1 cellular context compared by ENCODE assay signal in the genomic region with DNA sequence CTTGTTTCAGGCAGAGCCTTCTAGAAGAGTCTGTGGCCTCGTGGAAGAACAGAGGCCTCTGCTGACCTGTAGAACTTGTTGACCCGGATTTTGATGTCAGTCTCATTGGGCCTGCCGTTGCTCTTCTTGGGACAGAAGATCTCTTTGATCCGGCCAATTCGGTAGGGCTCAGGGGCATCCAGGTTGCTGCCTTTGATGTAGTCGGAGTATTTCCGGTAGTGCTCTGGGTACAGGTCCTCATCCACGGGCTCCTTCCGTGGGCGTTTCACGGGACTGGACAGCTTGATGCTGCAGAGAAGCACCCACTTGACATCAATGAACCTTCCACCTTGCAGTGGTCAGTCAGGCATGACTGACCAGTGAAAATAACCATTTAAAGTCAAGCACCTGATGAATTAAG.
TF ChIP-seq lines count a peak whose summit lies in the region.

No MANE protein-coding gene starts in this region.

TF ChIP-seq in IMR-90, 13 proteins besides CTCF, POLR2A, EP300 and RAD21:
- TF ChIP-seq, protein P1, sequence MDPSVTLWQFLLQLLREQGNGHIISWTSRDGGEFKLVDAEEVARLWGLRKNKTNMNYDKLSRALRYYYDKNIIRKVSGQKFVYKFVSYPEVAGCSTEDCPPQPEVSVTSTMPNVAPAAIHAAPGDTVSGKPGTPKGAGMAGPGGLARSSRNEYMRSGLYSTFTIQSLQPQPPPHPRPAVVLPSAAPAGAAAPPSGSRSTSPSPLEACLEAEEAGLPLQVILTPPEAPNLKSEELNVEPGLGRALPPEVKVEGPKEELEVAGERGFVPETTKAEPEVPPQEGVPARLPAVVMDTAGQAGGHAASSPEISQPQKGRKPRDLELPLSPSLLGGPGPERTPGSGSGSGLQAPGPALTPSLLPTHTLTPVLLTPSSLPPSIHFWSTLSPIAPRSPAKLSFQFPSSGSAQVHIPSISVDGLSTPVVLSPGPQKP (IDR thresholded peaks at IDR 0.05; ENCODE audit: borderline replicate concordance, low read depth, low read length) = no peak
- TF ChIP-seq CHD1 (IDR thresholded peaks at IDR 0.05; ENCODE audit: low read depth, low read length) (no peak), NFE2L2 (IDR thresholded peaks at IDR 0.05; ENCODE audit: low read depth, low read length) (no peak)
